In the genomic region with DNA sequence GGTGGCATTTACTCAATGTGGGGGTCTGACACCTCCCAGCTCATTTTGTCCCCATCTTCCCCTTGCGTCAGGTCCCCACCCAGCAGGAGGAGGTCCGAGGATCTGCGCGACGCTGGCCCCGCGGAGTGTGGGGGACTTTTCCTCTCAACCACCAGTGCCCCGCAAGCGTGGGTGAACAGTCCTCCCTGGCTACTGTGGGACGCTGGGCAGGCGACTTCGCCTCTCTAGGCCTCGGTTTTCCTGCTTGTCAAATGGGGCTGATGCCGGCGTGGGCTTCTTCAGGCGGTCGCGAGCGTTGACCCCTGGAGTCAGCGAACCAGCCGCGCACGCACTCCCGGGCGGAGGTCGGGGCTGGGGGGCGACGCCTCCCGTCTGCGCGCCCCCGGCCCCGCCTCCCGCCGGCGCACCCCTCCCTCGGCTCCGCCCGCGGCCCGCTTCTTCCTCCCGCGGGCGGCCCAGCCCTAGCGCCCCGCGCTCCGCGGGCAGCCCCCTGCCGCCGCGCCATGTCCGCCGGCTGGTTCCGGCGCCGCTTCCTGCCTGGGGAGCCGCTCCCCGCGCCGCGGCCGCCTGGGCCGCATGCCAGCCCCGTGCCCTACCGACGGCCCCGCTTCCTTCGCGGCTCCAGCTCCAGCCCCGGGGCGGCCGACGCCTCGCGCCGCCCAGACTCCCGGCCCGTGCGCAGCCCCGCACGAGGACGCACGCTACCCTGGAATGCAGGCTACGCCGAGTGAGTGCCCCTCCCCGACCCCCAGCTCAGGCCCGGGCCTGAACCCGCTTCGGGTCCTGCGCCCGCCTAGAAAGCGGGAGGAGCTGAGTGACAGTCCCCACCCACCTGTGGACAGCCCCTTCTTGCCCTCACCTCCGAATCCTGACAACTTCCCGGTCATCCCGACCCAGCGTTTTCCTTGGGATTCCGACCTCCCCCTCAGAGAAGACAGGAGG, we compare ENCODE assay signal across 8 cellular contexts. TPM values are rescaled to one million over a fixed set of nuclear protein-coding genes. Genes with fewer than 3 reads are reported as not detected.
DNase-seq lines count a peak whose midpoint lies in the region; ATAC-seq and TF ChIP-seq lines count a peak whose summit lies in the region.

A gene with protein sequence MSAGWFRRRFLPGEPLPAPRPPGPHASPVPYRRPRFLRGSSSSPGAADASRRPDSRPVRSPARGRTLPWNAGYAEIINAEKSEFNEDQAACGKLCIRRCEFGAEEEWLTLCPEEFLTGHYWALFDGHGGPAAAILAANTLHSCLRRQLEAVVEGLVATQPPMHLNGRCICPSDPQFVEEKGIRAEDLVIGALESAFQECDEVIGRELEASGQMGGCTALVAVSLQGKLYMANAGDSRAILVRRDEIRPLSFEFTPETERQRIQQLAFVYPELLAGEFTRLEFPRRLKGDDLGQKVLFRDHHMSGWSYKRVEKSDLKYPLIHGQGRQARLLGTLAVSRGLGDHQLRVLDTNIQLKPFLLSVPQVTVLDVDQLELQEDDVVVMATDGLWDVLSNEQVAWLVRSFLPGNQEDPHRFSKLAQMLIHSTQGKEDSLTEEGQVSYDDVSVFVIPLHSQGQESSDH (plus strand): TSS at position 438 of the 942 bp plus-strand sequence. CDS start 66 bp downstream, at position 504.

- no peaks in the 10 kb centered on the region for H3K27me3 Mint-ChIP-seq in Calu3 (ENCODE audit: unreplicated experiment)
- H3K27me3 Mint-ChIP-seq in chondrocyte (ENCODE audit: low read depth) = no peaks in the 10 kb centered on the region

- no peaks in the 10 kb centered on the region for H3K27me3 ChIP-seq in kidney epithelial cell (ENCODE audit: control insufficient read depth, insufficient read depth, low read length)

- BruUV-seq in Calu3 (replicated peaks; lab: Mats Ljungman, UMichigan) = no TSS peak

- peaks cover 7% of the 10 kb centered on the region for H3K4me1 Mint-ChIP-seq in Calu3 (ENCODE audit: low read depth, unreplicated experiment)
- peaks cover 42% of the 10 kb centered on the region for H3K4me1 Mint-ChIP-seq in chondrocyte (ENCODE audit: low read depth)

- H3K36me3 ChIP-seq in kidney epithelial cell (ENCODE audit: control insufficient read depth, insufficient read depth, low read length) = no peaks in the 10 kb centered on the region

- H3K27ac Mint-ChIP-seq in Calu3 (ENCODE audit: unreplicated experiment) (no peak within 1 kb of the TSS), chondrocyte (ENCODE audit: unreplicated experiment) (peak within 1 kb of the TSS; percentile 77)

- H3K36me3 Mint-ChIP-seq in Calu3 (ENCODE audit: insufficient read depth, unreplicated experiment) (peaks cover 45% of the 10 kb centered on the region), chondrocyte (ENCODE audit: low read depth) (peaks cover 2% of the 10 kb centered on the region)

- peak within 1 kb of the TSS; percentile 29 for H3K4me3 ChIP-seq in kidney epithelial cell (ENCODE audit: low read depth, low read length)

- peak within 1 kb of the TSS; percentile 49 for H3K4me3 Mint-ChIP-seq in Calu3 (ENCODE audit: low read depth, unreplicated experiment)
- H3K4me3 Mint-ChIP-seq in chondrocyte (ENCODE audit: unreplicated experiment) = peak within 1 kb of the TSS; percentile 73

- DNase-seq in Calu3 (peak; percentile 58), UCSD-AML1 (lab: John Stamatoyannopoulos, UW; ENCODE audit: unreplicated experiment) (peak; percentile 74), chondrocyte (ENCODE audit: low spot score) (peak; percentile 87), kidney epithelial cell (ENCODE audit: low read depth) (no peak)
- DNase-seq in stimulated activated CD4-positive, alpha-beta T cell treated with anti-CD3 and anti-CD28 coated beads, Interleukin-2, amount 100 ng/mL, for 24 hours = peak; percentile 53 to 56

- intact Hi-C loops in Calu3 (cut with micrococcal nuclease; ENCODE audit: unreplicated experiment) = no loop called here

- CTCF ChIA-PET in Calu3 (lab: Charles Lee) = interaction anchor here (0.6 kb wide), 1 partner anchor 254 kb away, joined by 3 read pairs; no protein-coding TSS in a partner anchor

- H3K9me3 Mint-ChIP-seq in Calu3 (ENCODE audit: low read depth, unreplicated experiment) (no peaks in the 10 kb centered on the region), chondrocyte (ENCODE audit: low read depth) (peaks cover 3% of the 10 kb centered on the region)

- TF ChIP-seq CTCF in Calu3 (IDR thresholded peaks at IDR 0.05; ENCODE audit: unreplicated experiment) (no peak), chondrocyte (IDR thresholded peaks at IDR 0.05) (no peak), kidney epithelial cell (IDR thresholded peaks at IDR 0.05; ENCODE audit: insufficient read depth, low read length, poor library complexity, severe bottlenecking) (no peak)

- ATAC-seq in HG02642 (IDR thresholded peaks at IDR 0.05; ENCODE audit: poor library complexity, unreplicated experiment) (peak; percentile 42), GM21786 (IDR thresholded peaks at IDR 0.05; ENCODE audit: unreplicated experiment) (no peak), HG03565 (IDR thresholded peaks at IDR 0.05; ENCODE audit: unreplicated experiment) (no peak)

RNA-seq across cellular contexts. Expression of the gene that starts here (rescaled TPM):
- total RNA-seq in Calu3 (2022) (6.5 and 7.1 TPM in 2 replicates), chondrocyte (14.5 to 20.8 TPM (median 20.1 TPM) in 3 replicates), kidney epithelial cell (6.1 and 8.8 TPM in 2 replicates)
